ENCODE assay signal across 12 cellular contexts in genomic region chr1:115476616-115477015, GRCh38.
A peak's percentile ranks its signal among the peaks of the same experiment; 100 is the strongest.
DNase-seq lines count a peak whose midpoint lies in the region; ATAC-seq and TF ChIP-seq lines count a peak whose summit lies in the region.
"Had no signal": no experiment of that assay in that cellular context is flagged by ENCODE, and none has a peak within 500 bp of the region (broad histone marks: within the 10 kb centered on the region; RNA-seq: fewer than 3 reads in every experiment).

No MANE protein-coding gene starts in this region.

- TF ChIP-seq CTCF in NB4 (IDR thresholded peaks at IDR 0.05; ENCODE audit: low read depth, low read length) (no peak), chondrocyte (IDR thresholded peaks at IDR 0.05) (peak; percentile 52), retinal pigment epithelial cell (conservative IDR thresholded peaks at IDR 0.05; ENCODE audit: low read depth, low read length) (peak; percentile 27), progenitor cell of endocrine pancreas (IDR thresholded peaks at IDR 0.05; ENCODE audit: unreplicated experiment) (no peak)

- H3K27ac Mint-ChIP-seq in chondrocyte (ENCODE audit: unreplicated experiment) (no peak overlapping the region), progenitor cell of endocrine pancreas (no peak overlapping the region)
- H3K27ac Mint-ChIP-seq: effector memory CD8-positive, alpha-beta T cell had no signal

- H3K9me3 Mint-ChIP-seq in chondrocyte (ENCODE audit: low read depth), result no peaks in the 10 kb centered on the region
- H3K9me3 Mint-ChIP-seq in progenitor cell of endocrine pancreas (ENCODE audit: low read depth), result no peaks in the 10 kb centered on the region
- H3K9me3 Mint-ChIP-seq: effector memory CD8-positive, alpha-beta T cell had no signal

- intact Hi-C loops in Right ventricle myocardium inferior (cut with DNase I) (loop anchor here (10.0 kb wide), 1 partner anchor 118 kb away; no protein-coding TSS in a partner anchor), cardiac septum (cut with DNase I) (loop anchor here (5.0 kb wide), 1 partner anchor 121 kb away; no protein-coding TSS in a partner anchor)

- no peak for DNase-seq in Right ventricle myocardium inferior (ENCODE audit: missing footprints)
- no peak for DNase-seq in cardiac septum (ENCODE audit: low spot score)
- peak; percentile 9 for DNase-seq in NB4 (ENCODE audit: low read depth)
- DNase-seq in chondrocyte (ENCODE audit: low spot score), result no peak
- no peak for DNase-seq in retinal pigment epithelial cell (ENCODE audit: low read depth)
- DNase-seq in progenitor cell of endocrine pancreas (ENCODE audit: low spot score, unreplicated experiment), result no peak
- DNase-seq: effector memory CD8-positive, alpha-beta T cell; NCI-H1694; NCI-H69; testis had no signal

- ATAC-seq in Right ventricle myocardium inferior, result peak; percentile 26
- no peak for ATAC-seq in HG02981 (IDR thresholded peaks at IDR 0.05; ENCODE audit: unreplicated experiment)
- ATAC-seq in HG03354 (IDR thresholded peaks at IDR 0.05; ENCODE audit: poor library complexity, severe bottlenecking, unreplicated experiment), result no peak
- ATAC-seq: effector memory CD8-positive, alpha-beta T cell had no signal

- no peaks in the 10 kb centered on the region for H3K36me3 Mint-ChIP-seq in chondrocyte (ENCODE audit: low read depth)
- no peaks in the 10 kb centered on the region for H3K36me3 Mint-ChIP-seq in progenitor cell of endocrine pancreas (ENCODE audit: insufficient read depth)

- H3K27me3 Mint-ChIP-seq in chondrocyte (ENCODE audit: low read depth), result no peaks in the 10 kb centered on the region
- H3K27me3 Mint-ChIP-seq in progenitor cell of endocrine pancreas, result peaks cover 20% of the 10 kb centered on the region

- H3K4me3 Mint-ChIP-seq in chondrocyte (ENCODE audit: unreplicated experiment), result no peak overlapping the region
- no peak overlapping the region for H3K4me3 Mint-ChIP-seq in progenitor cell of endocrine pancreas (ENCODE audit: low read depth)
- H3K4me3 Mint-ChIP-seq: effector memory CD8-positive, alpha-beta T cell had no signal

- no peaks in the 10 kb centered on the region for H3K4me1 Mint-ChIP-seq in chondrocyte (ENCODE audit: low read depth)
- no peaks in the 10 kb centered on the region for H3K4me1 Mint-ChIP-seq in progenitor cell of endocrine pancreas (ENCODE audit: low read depth)

- TF ChIP-seq POLR2A in NB4 (IDR thresholded peaks at IDR 0.05; ENCODE audit: extremely low read depth, insufficient read length), result no peak

- H3K4me3 ChIP-seq in NB4 (ENCODE audit: low read depth, low read length) (no peak overlapping the region), retinal pigment epithelial cell (ENCODE audit: low read length) (no peak overlapping the region)
- H3K4me3 ChIP-seq: testis had no signal

Comparison
In these comparisons a context has a peak if more than half of its experiments do, and no peak if none do; other contexts are left out.
1. CTCF ChIP-seq: peak in chondrocyte (single experiment) and retinal pigment epithelial cell (single experiment); none in NB4 (single experiment) and progenitor cell of endocrine pancreas (single experiment).